In genomic region chr6:73870907-73871306, GRCh38 we compare ENCODE assay signal across 21 cellular contexts.
"Had no signal": no experiment of that assay in that cellular context is flagged by ENCODE, and none has a peak within 500 bp of the region (broad histone marks: within the 10 kb centered on the region; RNA-seq: fewer than 3 reads in every experiment).

No MANE protein-coding gene starts in this region.

- H3K4me3 Mint-ChIP-seq: brain; nephron progenitor cell; stimulated activated naive CD8-positive, alpha-beta T cell treated with anti-CD3 and anti-CD28 coated beads, Interleukin-15, amount 100 ng/mL, for 72 hours; WTC11 had no signal

- FAIRE-seq: pancreas had no signal

- H3K4me3 ChIP-seq: esophagus squamous epithelium, heart left ventricle, pancreas, right lobe of liver, skin epidermis, tibial nerve had no signal

- H3K9me3 Mint-ChIP-seq: brain; stimulated activated naive CD8-positive, alpha-beta T cell treated with anti-CD3 and anti-CD28 coated beads, Interleukin-15, amount 100 ng/mL, for 72 hours had no signal

- DNase-seq: activated gamma-delta T cell treated with Interleukin-2 at 50 U/mL for 16 hours; activated T-cell treated with anti-CD3 and anti-CD28 coated beads, Interleukin-2, amount 50 U/mL, for 1 hour; aorta; central memory CD4-positive, alpha-beta T cell; dermis blood vessel endothelial cell; effector memory CD4-positive, alpha-beta T cell; esophagus squamous epithelium; heart left ventricle; left colon; mesenchymal stem cell; nephron progenitor cell; pancreas; right lobe of liver; stimulated activated CD4-positive, alpha-beta T cell treated with anti-CD3 and anti-CD28 coated beads, Interleukin-1b, Interleukin-23, amount 100 ng/mL, for 48 hours; stimulated activated naive CD8-positive, alpha-beta T cell treated with anti-CD3 and anti-CD28 coated beads, Interleukin-15, amount 100 ng/mL, for 72 hours; T-helper 9 cell had no signal

- ATAC-seq: activated naive CD4-positive, alpha-beta T cell treated with anti-CD3 and anti-CD28 coated beads, Interleukin-2, amount 50 U/mL, for 72 hours; heart left ventricle; left colon; pancreas; right lobe of liver; stimulated activated naive CD8-positive, alpha-beta T cell treated with anti-CD3 and anti-CD28 coated beads, Interleukin-15, amount 100 ng/mL, for 72 hours; WTC11 had no signal

- H3K36me3 Mint-ChIP-seq: brain, WTC11 had no signal

- H3K4me1 Mint-ChIP-seq: brain; stimulated activated naive CD8-positive, alpha-beta T cell treated with anti-CD3 and anti-CD28 coated beads, Interleukin-15, amount 100 ng/mL, for 72 hours had no signal

- H3K27ac Mint-ChIP-seq: activated naive CD4-positive, alpha-beta T cell treated with anti-CD3 and anti-CD28 coated beads, Interleukin-2, amount 50 U/mL, for 72 hours; brain; nephron progenitor cell; stimulated activated naive CD8-positive, alpha-beta T cell treated with anti-CD3 and anti-CD28 coated beads, Interleukin-15, amount 100 ng/mL, for 72 hours; WTC11 had no signal

- H3K36me3 ChIP-seq: esophagus squamous epithelium, heart left ventricle, pancreas, right lobe of liver, tibial nerve had no signal

- H3K27me3 ChIP-seq: esophagus squamous epithelium, heart left ventricle, pancreas, right lobe of liver, tibial nerve had no signal
